In the genomic region with DNA sequence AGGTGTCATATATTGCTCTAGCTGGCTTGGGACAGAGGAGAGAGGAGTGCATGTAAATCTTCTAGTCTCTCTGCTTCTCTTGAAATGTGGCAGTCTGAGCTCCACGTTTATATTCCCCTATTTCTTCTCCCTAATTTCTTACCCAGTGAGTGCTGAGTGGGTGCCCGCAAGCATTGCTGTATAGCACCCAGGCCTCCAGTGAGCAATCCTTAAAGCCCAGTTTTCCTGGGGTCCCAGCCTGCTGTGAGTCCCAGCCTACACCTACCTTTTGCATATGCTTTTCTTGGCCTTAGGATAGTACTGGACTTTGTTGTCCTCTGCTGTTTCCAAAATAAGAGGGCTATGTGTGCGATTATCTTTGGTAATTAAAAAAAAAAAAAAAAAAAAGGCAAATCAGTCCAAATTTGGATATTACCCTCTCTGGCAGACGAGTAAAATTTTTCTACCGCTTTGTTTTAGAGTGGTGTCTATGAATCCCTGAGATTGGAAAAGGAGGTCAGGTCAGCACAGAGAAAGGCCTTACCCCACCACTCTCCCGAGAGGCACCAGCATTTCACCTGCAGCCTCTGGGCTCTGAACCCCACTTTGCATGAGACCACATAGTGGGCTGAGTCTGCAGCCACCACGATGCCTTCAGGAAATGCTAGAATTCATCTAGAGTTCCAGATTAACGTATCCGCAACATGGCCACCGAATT, we compare ENCODE assay signal across 8 cellular contexts. TPM values are rescaled to one million over a fixed set of nuclear protein-coding genes. Genes with fewer than 3 reads are reported as not detected.
A peak's percentile ranks its signal among the peaks of the same experiment; 100 is the strongest.
DNase-seq lines count a peak whose midpoint lies in the region; ATAC-seq and TF ChIP-seq lines count a peak whose summit lies in the region.

No MANE protein-coding gene starts in this region.

- peaks cover 49% of the 10 kb centered on the region for H3F3A ChIP-seq in PC-9 (ENCODE audit: insufficient read depth, low read depth)

- H3K36me3 Mint-ChIP-seq in activated T-cell treated with anti-CD3 and anti-CD28 coated beads, Interleukin-2, amount 50 U/mL, for 72 hours (ENCODE audit: insufficient read depth in 2 of 2) = no peaks in the 10 kb centered on the region
- no peaks in the 10 kb centered on the region for H3K36me3 Mint-ChIP-seq in activated T-helper 17 cell treated with anti-CD3 and anti-CD28 coated beads, Interleukin-2, amount 50 U/mL, for 72 hours (ENCODE audit: low read depth)

- H3K9me3 Mint-ChIP-seq in activated T-cell treated with anti-CD3 and anti-CD28 coated beads, Interleukin-2, amount 50 U/mL, for 72 hours = no peaks in the 10 kb centered on the region
- H3K9me3 Mint-ChIP-seq in activated T-helper 17 cell treated with anti-CD3 and anti-CD28 coated beads, Interleukin-2, amount 50 U/mL, for 72 hours = no peaks in the 10 kb centered on the region

- ATAC-seq in GM19395 (IDR thresholded peaks at IDR 0.05; ENCODE audit: unreplicated experiment) (peak; percentile 65), Right ventricle myocardium superior (ENCODE audit: poor library complexity) (peak; percentile 16)
- no peak for ATAC-seq in activated T-cell treated with anti-CD3 and anti-CD28 coated beads, Interleukin-2, amount 50 U/mL, for 72 hours (replicated peaks in 1 of 2)
- no peak for ATAC-seq in activated T-helper 17 cell treated with anti-CD3 and anti-CD28 coated beads, Interleukin-2, amount 50 U/mL, for 72 hours (replicated peaks)

- H3K4me3 Mint-ChIP-seq in activated T-cell treated with anti-CD3 and anti-CD28 coated beads, Interleukin-2, amount 50 U/mL, for 72 hours = no peak overlapping the region
- no peak overlapping the region for H3K4me3 Mint-ChIP-seq in activated T-helper 17 cell treated with anti-CD3 and anti-CD28 coated beads, Interleukin-2, amount 50 U/mL, for 72 hours

- H3K9me3 ChIP-seq in PC-9 (ENCODE audit: insufficient read depth, low read depth) = no peaks in the 10 kb centered on the region
- no peaks in the 10 kb centered on the region for H3K9me3 ChIP-seq in skeletal muscle satellite cell (replicated peaks; ENCODE audit: low read length)

- peaks cover 17% of the 10 kb centered on the region; the same call in 1 of the 2 replicates for H4K20me1 ChIP-seq in PC-9 (ENCODE audit: insufficient read depth)

- H3K27me3 ChIP-seq in PC-9 (ENCODE audit: insufficient read depth, low read depth) = no peaks in the 10 kb centered on the region
- H3K27me3 ChIP-seq in skeletal muscle satellite cell (ENCODE audit: control insufficient read depth, insufficient read depth, low read length) = no peaks in the 10 kb centered on the region

- no peak for TF ChIP-seq CTCF in PC-9 (conservative IDR thresholded peaks at IDR 0.05)

- POLR2A ChIA-PET in PC-9 (lab: Charles Lee; ENCODE audit: unreplicated experiment) = interaction anchor here (0.6 kb wide), 1 partner anchor 25 kb away, joined by 4 read pairs; no protein-coding TSS in a partner anchor

- H3K36me3 ChIP-seq in PC-9 (ENCODE audit: low read depth) (peaks cover 22% of the 10 kb centered on the region), skeletal muscle satellite cell (ENCODE audit: insufficient read depth, low read length) (peaks cover 16% of the 10 kb centered on the region)

- no peaks in the 10 kb centered on the region for H3K9me2 ChIP-seq in PC-9 (ENCODE audit: insufficient read depth)

- H2AFZ ChIP-seq in PC-9 = peak overlapping the region; percentile 41; the same call in 1 of the 2 replicates

- H3K4me1 Mint-ChIP-seq in activated T-cell treated with anti-CD3 and anti-CD28 coated beads, Interleukin-2, amount 50 U/mL, for 72 hours (ENCODE audit: low read depth) = no peaks in the 10 kb centered on the region
- no peaks in the 10 kb centered on the region for H3K4me1 Mint-ChIP-seq in activated T-helper 17 cell treated with anti-CD3 and anti-CD28 coated beads, Interleukin-2, amount 50 U/mL, for 72 hours

- peak overlapping the region; percentile 96 for H3K9ac ChIP-seq in skeletal muscle satellite cell (ENCODE audit: low read depth, low read length)

- H3K79me2 ChIP-seq in PC-9 (ENCODE audit: low read depth) = peaks cover 72% of the 10 kb centered on the region

- intact Hi-C loops in PC-9 (cut with micrococcal nuclease; ENCODE audit: unreplicated experiment) (loop anchor here (2.0 to 5.0 kb wide), 3 partner anchors 156 to 392 kb away; no protein-coding TSS in a partner anchor), Right ventricle myocardium superior (cut with DNase I) (no loop called here)

- no peak overlapping the region for H3K27ac Mint-ChIP-seq in activated T-cell treated with anti-CD3 and anti-CD28 coated beads, Interleukin-2, amount 50 U/mL, for 72 hours
- H3K27ac Mint-ChIP-seq in activated T-helper 17 cell treated with anti-CD3 and anti-CD28 coated beads, Interleukin-2, amount 50 U/mL, for 72 hours = no peak overlapping the region

- peak overlapping the region; percentile 96 for H3K27ac ChIP-seq in PC-9

- H3K27me3 Mint-ChIP-seq in activated T-cell treated with anti-CD3 and anti-CD28 coated beads, Interleukin-2, amount 50 U/mL, for 72 hours (ENCODE audit: low read depth) = no peaks in the 10 kb centered on the region
- no peaks in the 10 kb centered on the region for H3K27me3 Mint-ChIP-seq in activated T-helper 17 cell treated with anti-CD3 and anti-CD28 coated beads, Interleukin-2, amount 50 U/mL, for 72 hours

- no peak for DNase-seq in PC-9
- DNase-seq in Right ventricle myocardium superior = no peak
- no peak for DNase-seq in NCI-H1930 (lab: John Stamatoyannopoulos, UW)
- DNase-seq in activated T-cell treated with anti-CD3 and anti-CD28 coated beads, Interleukin-2, amount 50 U/mL, for 72 hours = no peak
- no peak for DNase-seq in cortex of kidney (lab: John Stamatoyannopoulos, UW)

- TSS peak; percentile 39 for BruUV-seq in PC-9 (replicated peaks; lab: Mats Ljungman, UMichigan)

- CTCF ChIA-PET in PC-9 (lab: Charles Lee) = no interaction called here

- H3K4me1 ChIP-seq in PC-9 (replicated peaks; ENCODE audit: insufficient read depth) = peaks cover 43% of the 10 kb centered on the region
- H3K4me1 ChIP-seq in skeletal muscle satellite cell (ENCODE audit: control insufficient read depth, insufficient read depth, low read length) = peaks cover 52% of the 10 kb centered on the region

- H3K4me3 ChIP-seq in PC-9 = peak overlapping the region; percentile 87
- H3K4me3 ChIP-seq in skeletal muscle satellite cell (ENCODE audit: low read length) = peak overlapping the region; percentile 78

- peak overlapping the region; percentile 97 for H3K4me2 ChIP-seq in PC-9
- peak overlapping the region; percentile 86 for H3K4me2 ChIP-seq in skeletal muscle satellite cell (ENCODE audit: low read length)

RNA-seq across cellular contexts. Expression of gene MGST1, which starts 1.1 kb away (rescaled TPM):
- total RNA-seq in PC-9 (2021) (750 and 766 TPM in 2 replicates), Right ventricle myocardium superior (35.2 TPM)
- total RNA-seq in skeletal muscle satellite cell (2012; rRNA removed) = 253 and 258 TPM in 2 replicates
- total RNA-seq in activated T-cell treated with anti-CD3 and anti-CD28 coated beads, Interleukin-2, amount 50 U/mL, for 72 hours = not detected
- not detected for total RNA-seq in activated T-helper 17 cell treated with anti-CD3 and anti-CD28 coated beads, Interleukin-2, amount 50 U/mL, for 72 hours

Comparison
In these comparisons a context has a peak if more than half of its experiments do, and no peak if none do; other contexts are left out.
1. ATAC-seq: peak in GM19395 (single experiment) and Right ventricle myocardium superior (single experiment); none in activated T-cell treated with anti-CD3 and anti-CD28 coated beads, Interleukin-2, amount 50 U/mL, for 72 hours (0 of 2) and activated T-helper 17 cell treated with anti-CD3 and anti-CD28 coated beads, Interleukin-2, amount 50 U/mL, for 72 hours (single experiment).
2. RNA of gene MGST1, which starts 1.1 kb away (total RNA-seq): 750 to 766 TPM in PC-9 and 35.2 TPM in Right ventricle myocardium superior (single experiment); not detected in activated T-cell treated with anti-CD3 and anti-CD28 coated beads, Interleukin-2, amount 50 U/mL, for 72 hours and not detected in activated T-helper 17 cell treated with anti-CD3 and anti-CD28 coated beads, Interleukin-2, amount 50 U/mL, for 72 hours; every median in the first group is over 10 times any median in the second.